ENCODE assay signal across 10 cellular contexts in genomic region chr18:26575865-26576217, GRCh38. TPM values are rescaled to one million over a fixed set of nuclear protein-coding genes. Genes with fewer than 3 reads are reported as not detected.
DNase-seq lines count a peak whose midpoint lies in the region; ATAC-seq and TF ChIP-seq lines count a peak whose summit lies in the region.
"Had no signal": no experiment of that assay in that cellular context is flagged by ENCODE, and none has a peak within 500 bp of the region (broad histone marks: within the 10 kb centered on the region; RNA-seq: fewer than 3 reads in every experiment).

No MANE protein-coding gene starts in this region.

- H3K4me1 ChIP-seq in left lung, result peaks cover 3 to 12% of the 10 kb centered on the region in 2 donors
- peaks cover 0 to 4% of the 10 kb centered on the region in 2 donors for H3K4me1 ChIP-seq in thoracic aorta (ENCODE audit: control insufficient read depth in 1 of 2, low read depth in 2 of 2)

- no peaks in the 10 kb centered on the region for H3K9me3 Mint-ChIP-seq in activated T-cell treated with anti-CD3 and anti-CD28 coated beads, Interleukin-2, amount 50 U/mL, for 72 hours
- no peaks in the 10 kb centered on the region for H3K9me3 Mint-ChIP-seq in activated T-cell treated with anti-CD3 and anti-CD28 coated beads, Interleukin-2, amount 50 U/mL, for 4 hours
- H3K9me3 Mint-ChIP-seq in activated naive CD8-positive, alpha-beta T cell treated with anti-CD3 and anti-CD28 coated beads, Interleukin-2, amount 50 U/mL, for 24 hours, result no peaks in the 10 kb centered on the region

- DNase-seq in activated T-cell treated with anti-CD3 and anti-CD28 coated beads, Interleukin-2, amount 50 U/mL, for 72 hours, result no peak
- no peak for DNase-seq in activated T-cell treated with anti-CD3 and anti-CD28 coated beads, Interleukin-2, amount 50 U/mL, for 4 hours
- DNase-seq in activated naive CD8-positive, alpha-beta T cell treated with anti-CD3 and anti-CD28 coated beads, Interleukin-2, amount 50 U/mL, for 24 hours, result no peak
- DNase-seq in left lung (no peak), thoracic aorta (ENCODE audit: low spot score) (no peak), nucleus accumbens (lab: John Stamatoyannopoulos, UW) (no peak), NOMO-1 treated with DMSO at 0.1 percent for 48 hours (lab: John Stamatoyannopoulos, UW; ENCODE audit: unreplicated experiment) (no peak), UCSD-AML1 (lab: John Stamatoyannopoulos, UW; ENCODE audit: unreplicated experiment) (no peak)

- TF ChIP-seq CTCF in left lung (IDR thresholded peaks at IDR 0.05), result no peak
- TF ChIP-seq CTCF in thoracic aorta (IDR thresholded peaks at IDR 0.05), result no peak

- peak overlapping the region; percentile 58 to 74 for H3K4me3 Mint-ChIP-seq in activated T-cell treated with anti-CD3 and anti-CD28 coated beads, Interleukin-2, amount 50 U/mL, for 72 hours
- no peak overlapping the region for H3K4me3 Mint-ChIP-seq in activated T-cell treated with anti-CD3 and anti-CD28 coated beads, Interleukin-2, amount 50 U/mL, for 4 hours
- H3K4me3 Mint-ChIP-seq in activated naive CD8-positive, alpha-beta T cell treated with anti-CD3 and anti-CD28 coated beads, Interleukin-2, amount 50 U/mL, for 24 hours, result peak overlapping the region; percentile 63

- H3K27me3 ChIP-seq in left lung, result peaks cover 0 to 46% of the 10 kb centered on the region in 2 donors
- no peaks in the 10 kb centered on the region for H3K27me3 ChIP-seq in thoracic aorta (replicated peaks; ENCODE audit: insufficient read depth)

- H3K4me3 ChIP-seq in left lung, result peak overlapping the region in 1 of 2 donors; percentile 20
- peak overlapping the region; percentile 76 for H3K4me3 ChIP-seq in thoracic aorta

- H3K9me3 ChIP-seq in left lung (no peaks in the 10 kb centered on the region), thoracic aorta (no peaks in the 10 kb centered on the region)
- H3K9me3 ChIP-seq: neutrophil, SJSA1 had no signal

- no peak overlapping the region for H3K27ac ChIP-seq in left lung
- H3K27ac ChIP-seq in thoracic aorta, result no peak overlapping the region
- H3K27ac ChIP-seq: neutrophil, SJSA1 had no signal

- no peaks in the 10 kb centered on the region for H3K36me3 Mint-ChIP-seq in activated T-cell treated with anti-CD3 and anti-CD28 coated beads, Interleukin-2, amount 50 U/mL, for 72 hours (ENCODE audit: insufficient read depth in 2 of 2)
- no peaks in the 10 kb centered on the region for H3K36me3 Mint-ChIP-seq in activated T-cell treated with anti-CD3 and anti-CD28 coated beads, Interleukin-2, amount 50 U/mL, for 4 hours (ENCODE audit: insufficient read depth)
- H3K36me3 Mint-ChIP-seq in activated naive CD8-positive, alpha-beta T cell treated with anti-CD3 and anti-CD28 coated beads, Interleukin-2, amount 50 U/mL, for 24 hours (ENCODE audit: low read depth), result no peaks in the 10 kb centered on the region

- H3K4me1 Mint-ChIP-seq in activated T-cell treated with anti-CD3 and anti-CD28 coated beads, Interleukin-2, amount 50 U/mL, for 72 hours (ENCODE audit: low read depth), result peaks cover 12% of the 10 kb centered on the region
- peaks cover 8% of the 10 kb centered on the region for H3K4me1 Mint-ChIP-seq in activated T-cell treated with anti-CD3 and anti-CD28 coated beads, Interleukin-2, amount 50 U/mL, for 4 hours (ENCODE audit: low read depth)
- H3K4me1 Mint-ChIP-seq in activated naive CD8-positive, alpha-beta T cell treated with anti-CD3 and anti-CD28 coated beads, Interleukin-2, amount 50 U/mL, for 24 hours, result peaks cover 12% of the 10 kb centered on the region

- H3K27me3 Mint-ChIP-seq in activated T-cell treated with anti-CD3 and anti-CD28 coated beads, Interleukin-2, amount 50 U/mL, for 72 hours (ENCODE audit: low read depth), result peaks cover 48% of the 10 kb centered on the region
- peaks cover 33% of the 10 kb centered on the region for H3K27me3 Mint-ChIP-seq in activated T-cell treated with anti-CD3 and anti-CD28 coated beads, Interleukin-2, amount 50 U/mL, for 4 hours (ENCODE audit: low read depth)
- peaks cover 47% of the 10 kb centered on the region for H3K27me3 Mint-ChIP-seq in activated naive CD8-positive, alpha-beta T cell treated with anti-CD3 and anti-CD28 coated beads, Interleukin-2, amount 50 U/mL, for 24 hours

- intact Hi-C loops in left lung (cut with DNase I), result no loop called here

- no peaks in the 10 kb centered on the region for H3K36me3 ChIP-seq in left lung
- no peaks in the 10 kb centered on the region for H3K36me3 ChIP-seq in thoracic aorta
- H3K36me3 ChIP-seq: neutrophil, SJSA1 had no signal

- ATAC-seq in activated T-cell treated with anti-CD3 and anti-CD28 coated beads, Interleukin-2, amount 50 U/mL, for 72 hours (replicated peaks in 1 of 2), result no peak
- no peak for ATAC-seq in activated T-cell treated with anti-CD3 and anti-CD28 coated beads, Interleukin-2, amount 50 U/mL, for 4 hours
- no peak for ATAC-seq in activated naive CD8-positive, alpha-beta T cell treated with anti-CD3 and anti-CD28 coated beads, Interleukin-2, amount 50 U/mL, for 24 hours
- ATAC-seq in left lung (peak; percentile 9), thoracic aorta (ENCODE audit: insufficient number of reproducible peaks, low FRiP score, low read depth) (no peak)

- H3K27ac Mint-ChIP-seq in activated T-cell treated with anti-CD3 and anti-CD28 coated beads, Interleukin-2, amount 50 U/mL, for 72 hours, result no peak overlapping the region
- no peak overlapping the region for H3K27ac Mint-ChIP-seq in activated naive CD8-positive, alpha-beta T cell treated with anti-CD3 and anti-CD28 coated beads, Interleukin-2, amount 50 U/mL, for 24 hours

RNA-seq across cellular contexts. Expression of gene KCTD1, which starts 27.5 kb away (rescaled TPM):
- 1 to 10 TPM; 6.0 to 7.6 TPM for total RNA-seq in activated T-cell treated with anti-CD3 and anti-CD28 coated beads, Interleukin-2, amount 50 U/mL, for 72 hours
- total RNA-seq in activated T-cell treated with anti-CD3 and anti-CD28 coated beads, Interleukin-2, amount 50 U/mL, for 4 hours, result 1 to 10 TPM; 2.6 to 3.7 (median 3.3) TPM
- 10 to 100 TPM; 12.1 to 21.7 TPM for total RNA-seq in left lung
- total RNA-seq in thoracic aorta, result 10 to 100 TPM; 13.4 to 14.7 TPM
